Comparison of ENCODE assay signal across 11 cellular contexts in the genomic region with DNA sequence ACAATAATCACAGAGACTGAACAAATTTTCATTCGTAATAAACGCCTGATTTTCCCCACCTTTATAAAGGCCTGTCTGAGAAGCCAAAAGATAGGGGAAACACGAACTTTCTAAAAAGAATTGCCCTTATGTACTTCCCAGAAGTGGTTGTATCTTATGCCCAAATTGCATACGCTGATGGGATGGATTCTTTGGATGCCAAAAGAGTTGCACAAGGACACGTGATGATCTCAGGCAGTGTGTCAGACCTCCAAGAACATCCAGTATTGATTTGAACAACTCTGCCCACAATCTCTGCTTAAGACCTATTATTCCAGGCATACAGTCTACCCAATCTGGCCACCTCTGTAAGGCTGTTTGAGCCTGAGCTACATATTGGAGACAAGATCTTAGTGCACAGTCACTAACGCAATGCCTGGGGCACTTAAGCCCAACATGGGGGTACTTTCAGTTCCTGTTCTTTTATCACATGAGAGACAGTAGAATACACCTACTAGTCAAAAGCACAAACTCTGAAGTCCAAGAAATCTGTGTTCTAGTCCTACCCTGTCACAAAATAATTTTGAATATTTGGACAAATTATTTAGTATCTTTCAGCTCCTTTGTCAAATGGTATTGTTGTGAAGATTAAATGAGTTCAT. TPM values are rescaled to one million over a fixed set of nuclear protein-coding genes. Genes with fewer than 3 reads are reported as not detected.
A peak's percentile ranks its signal among the peaks of the same experiment; 100 is the strongest.
DNase-seq lines count a peak whose midpoint lies in the region; ATAC-seq, FAIRE-seq and TF ChIP-seq lines count a peak whose summit lies in the region.
"Had no signal": no experiment of that assay in that cellular context is flagged by ENCODE, and none has a peak within 500 bp of the region (broad histone marks: within the 10 kb centered on the region; RNA-seq: fewer than 3 reads in every experiment).

No MANE protein-coding gene starts in this region.

- H3K27me3 ChIP-seq in ACC112 (ENCODE audit: insufficient read depth, low read length) (no peaks in the 10 kb centered on the region), bronchial epithelial cell (ENCODE audit: control insufficient read depth, insufficient read depth, low read length) (no peaks in the 10 kb centered on the region), upper lobe of left lung (no peaks in the 10 kb centered on the region)
- H3K27me3 ChIP-seq: cardiac muscle cell had no signal

- no peak for TF ChIP-seq EP300 in upper lobe of left lung (IDR thresholded peaks at IDR 0.05)

- H3K4me1 ChIP-seq in ACC112 (ENCODE audit: control insufficient read depth, insufficient read depth, low read length, unreplicated experiment) (peaks cover 34% of the 10 kb centered on the region), upper lobe of left lung (peaks cover 0 to 13% (median 4%) of the 10 kb centered on the region in 4 donors)

- TF ChIP-seq POLR2A in upper lobe of left lung (IDR thresholded peaks at IDR 0.05) = no peak

- peak overlapping the region; percentile 97 for H2AFZ ChIP-seq in ACC112 (ENCODE audit: low read length, unreplicated experiment)

- no peaks in the 10 kb centered on the region for H3K79me2 ChIP-seq in ACC112 (ENCODE audit: control insufficient read depth, insufficient read depth, low read length, unreplicated experiment)

- intact Hi-C loops in sciatic nerve (cut with DNase I) = loop anchor here (5.0 kb wide), 1 partner anchor 95 kb away; a partner anchor contains a TSS

- H3K27ac ChIP-seq in ACC112 (ENCODE audit: low read depth, low read length) (peak overlapping the region; percentile 79), upper lobe of left lung (no peak overlapping the region)
- H3K27ac ChIP-seq: C4-2B, cardiac muscle cell had no signal

- ATAC-seq in GM19467 (IDR thresholded peaks at IDR 0.05; ENCODE audit: unreplicated experiment) (peak; percentile 64), HG03442 (IDR thresholded peaks at IDR 0.05; ENCODE audit: unreplicated experiment) (peak; percentile 41), upper lobe of left lung (ENCODE audit: low FRiP score in 2 of 2) (no peak), sciatic nerve (no peak)

- H3K36me3 ChIP-seq in ACC112 (ENCODE audit: insufficient read depth, low read length) (no peaks in the 10 kb centered on the region), bronchial epithelial cell (ENCODE audit: control insufficient read depth, insufficient read depth, low read length) (no peaks in the 10 kb centered on the region), upper lobe of left lung (no peaks in the 10 kb centered on the region)
- H3K36me3 ChIP-seq: cardiac muscle cell had no signal

- H3K9me3 ChIP-seq in upper lobe of left lung = no peaks in the 10 kb centered on the region

- 52 to 56% methylated on average over 6 of the region's 6 CpGs for WGBS in upper lobe of left lung, 2 donors

- DNase-seq in bronchial epithelial cell (ENCODE audit: low read depth) (peak; percentile 27), H4 (ENCODE audit: low spot score) (no peak), NCI-H1417 treated with DMSO at 0.1 percent for 48 hours (lab: John Stamatoyannopoulos, UW) (no peak), upper lobe of left lung (no peak), sciatic nerve (ENCODE audit: low spot score) (no peak)

- FAIRE-seq in bronchial epithelial cell (lab: Jason Lieb, UNC) = peak; percentile 70

- peak overlapping the region; percentile 48; the same call in 1 of the 2 replicates for H3K4me3 ChIP-seq in ACC112 (ENCODE audit: low read depth, low read length)
- no peak overlapping the region for H3K4me3 ChIP-seq in bronchial epithelial cell (ENCODE audit: low read depth, low read length)
- no peak overlapping the region for H3K4me3 ChIP-seq in upper lobe of left lung
- H3K4me3 ChIP-seq: cardiac muscle cell, skin epidermis had no signal

- TF ChIP-seq CTCF in bronchial epithelial cell (IDR thresholded peaks at IDR 0.05; ENCODE audit: insufficient read depth, low read length, severe bottlenecking) (no peak), upper lobe of left lung (IDR thresholded peaks at IDR 0.05) (no peak)

RNA-seq across cellular contexts. Expression of a gene that starts 38.9 kb away (rescaled TPM):
- total RNA-seq in bronchial epithelial cell (not detected in 2 replicates), upper lobe of left lung (not detected), sciatic nerve (not detected)
- total RNA-seq in H4 (2014; rRNA removed; shearing (Covaris generic)) = not detected in 2 replicates
- total RNA-seq: cardiac muscle cell had no signal

RNA-seq across cellular contexts. Expression of a gene that starts 49.3 kb away (rescaled TPM):
- not detected in 2 replicates for total RNA-seq in bronchial epithelial cell
- total RNA-seq in H4 (2014; rRNA removed; shearing (Covaris generic)) = not detected in 2 replicates
- not detected for total RNA-seq in upper lobe of left lung
- not detected for total RNA-seq in sciatic nerve
- total RNA-seq: cardiac muscle cell had no signal

Comparison
In these comparisons a context has a peak if more than half of its experiments do, and no peak if none do; other contexts are left out.
1. ATAC-seq: peak in GM19467 (single experiment) and HG03442 (single experiment); none in upper lobe of left lung (0 of 2) and sciatic nerve (single experiment).